In genomic region chr3:57060089-57060829, GRCh38 we compare ENCODE assay signal across 10 cellular contexts. TPM values are rescaled to one million over a fixed set of nuclear protein-coding genes. Genes with fewer than 3 reads are reported as not detected.
DNase-seq lines count a peak whose midpoint lies in the region; ATAC-seq and TF ChIP-seq lines count a peak whose summit lies in the region.
"Had no signal": no experiment of that assay in that cellular context is flagged by ENCODE, and none has a peak within 500 bp of the region (broad histone marks: within the 10 kb centered on the region; RNA-seq: fewer than 3 reads in every experiment).

A gene with protein sequence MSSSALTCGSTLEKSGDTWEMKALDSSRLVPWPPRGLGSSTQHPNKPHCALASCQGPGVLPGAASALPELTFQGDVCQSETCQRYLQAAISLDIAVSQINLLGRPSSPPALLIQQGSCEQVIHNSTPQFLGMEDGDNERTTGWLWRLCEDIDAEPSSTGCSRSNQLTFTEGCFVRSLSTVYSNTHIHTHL (plus strand): TSS chr3:57060664. CDS start chr3:57073695, 13,031 bp downstream.

- DNase-seq in COLO668 (lab: John Stamatoyannopoulos, UW; ENCODE audit: unreplicated experiment) (peak; percentile 79), KG1 (lab: John Stamatoyannopoulos, UW) (peak; percentile 52), astrocyte of the spinal cord (ENCODE audit: low read depth, low spot score) (peak; percentile 91), iPS DF 6.9 (ENCODE audit: low read depth, low spot score) (peak; percentile 83)
- DNase-seq in activated T-helper 2 cell treated with anti-CD3 and anti-CD28 coated beads, Interferon-gamma antibody, Interleukin-2, Interleukin-4, amounts not matched to agents 10 μg/mL and 5 μg/mL and 100 μg/mL, durations not matched to agents 14 hours and 24 hours and 36 hours (ENCODE audit: low spot score) = no peak

- H3K4me3 ChIP-seq in astrocyte of the spinal cord (ENCODE audit: low read depth, low read length) (no peak within 1 kb of the TSS), iPS DF 6.9 (ENCODE audit: low read length) (no peak within 1 kb of the TSS), skeletal muscle satellite cell (ENCODE audit: low read length) (no peak within 1 kb of the TSS)

- no peak within 1 kb of the TSS for H3K27ac Mint-ChIP-seq in activated T-helper 2 cell treated with anti-CD3 and anti-CD28 coated beads, Interferon-gamma antibody, Interleukin-2, Interleukin-4, amounts not matched to agents 10 μg/mL and 5 μg/mL and 100 μg/mL, durations not matched to agents 14 hours and 24 hours and 36 hours
- H3K27ac Mint-ChIP-seq: IgD-negative memory B cell had no signal

- no peak within 1 kb of the TSS for H3K4me3 Mint-ChIP-seq in activated T-helper 2 cell treated with anti-CD3 and anti-CD28 coated beads, Interferon-gamma antibody, Interleukin-2, Interleukin-4, amounts not matched to agents 10 μg/mL and 5 μg/mL and 100 μg/mL, durations not matched to agents 14 hours and 24 hours and 36 hours (ENCODE audit: low read depth)
- H3K4me3 Mint-ChIP-seq: IgD-negative memory B cell had no signal

- H3K36me3 ChIP-seq in iPS DF 6.9 (ENCODE audit: control insufficient read depth, insufficient read depth, low read length) (no peaks in the 10 kb centered on the region), skeletal muscle satellite cell (ENCODE audit: insufficient read depth, low read length) (no peaks in the 10 kb centered on the region)

- H3K36me3 Mint-ChIP-seq in activated T-helper 2 cell treated with anti-CD3 and anti-CD28 coated beads, Interferon-gamma antibody, Interleukin-2, Interleukin-4, amounts not matched to agents 10 μg/mL and 5 μg/mL and 100 μg/mL, durations not matched to agents 14 hours and 24 hours and 36 hours (ENCODE audit: low read depth) = no peaks in the 10 kb centered on the region

- H3K4me1 ChIP-seq in iPS DF 6.9 (ENCODE audit: control insufficient read depth, insufficient read depth, low read length) = peaks cover 6% of the 10 kb centered on the region; the same call in 1 of the 2 replicates
- H3K4me1 ChIP-seq in skeletal muscle satellite cell (ENCODE audit: control insufficient read depth, insufficient read depth, low read length) = peaks cover 9% of the 10 kb centered on the region

- intact Hi-C loops in activated T-helper 2 cell treated with anti-CD3 and anti-CD28 coated beads, Interferon-gamma antibody, Interleukin-2, Interleukin-4, amounts not matched to agents 10 μg/mL and 5 μg/mL and 100 μg/mL, durations not matched to agents 14 hours and 24 hours and 36 hours (cut with micrococcal nuclease) = no loop called here

- H3K4me2 ChIP-seq in skeletal muscle satellite cell (ENCODE audit: low read length) = peak within 1 kb of the TSS; percentile 49

- no peak within 1 kb of the TSS for H3K27ac ChIP-seq in iPS DF 6.9 (ENCODE audit: low read length)
- H3K27ac ChIP-seq: parathyroid adenoma had no signal

- H3K27me3 Mint-ChIP-seq in activated T-helper 2 cell treated with anti-CD3 and anti-CD28 coated beads, Interferon-gamma antibody, Interleukin-2, Interleukin-4, amounts not matched to agents 10 μg/mL and 5 μg/mL and 100 μg/mL, durations not matched to agents 14 hours and 24 hours and 36 hours (ENCODE audit: low read depth) = no peaks in the 10 kb centered on the region

- H3K9ac ChIP-seq in skeletal muscle satellite cell (ENCODE audit: low read depth, low read length) = no peak within 1 kb of the TSS
- H3K9ac ChIP-seq: parathyroid adenoma had no signal

- no CpG with 5 or more reads among the region's 11 CpGs for WGBS in iPS DF 6.9 (ENCODE audit: insufficient coverage, insufficient read length)

- ATAC-seq in HG03432 (IDR thresholded peaks at IDR 0.05; ENCODE audit: unreplicated experiment) (no peak), HG03354 (IDR thresholded peaks at IDR 0.05; ENCODE audit: poor library complexity, severe bottlenecking, unreplicated experiment) (no peak)

- peaks cover 5% of the 10 kb centered on the region for H3K4me1 Mint-ChIP-seq in activated T-helper 2 cell treated with anti-CD3 and anti-CD28 coated beads, Interferon-gamma antibody, Interleukin-2, Interleukin-4, amounts not matched to agents 10 μg/mL and 5 μg/mL and 100 μg/mL, durations not matched to agents 14 hours and 24 hours and 36 hours (ENCODE audit: low read depth)

- H3K27me3 ChIP-seq in iPS DF 6.9 (ENCODE audit: control insufficient read depth, insufficient read depth, low read length) (no peaks in the 10 kb centered on the region), skeletal muscle satellite cell (ENCODE audit: control insufficient read depth, insufficient read depth, low read length) (no peaks in the 10 kb centered on the region)

- TF ChIP-seq CTCF in astrocyte of the spinal cord (IDR thresholded peaks at IDR 0.05; ENCODE audit: low read depth, low read length) = no peak

- no peaks in the 10 kb centered on the region for H3K9me3 Mint-ChIP-seq in activated T-helper 2 cell treated with anti-CD3 and anti-CD28 coated beads, Interferon-gamma antibody, Interleukin-2, Interleukin-4, amounts not matched to agents 10 μg/mL and 5 μg/mL and 100 μg/mL, durations not matched to agents 14 hours and 24 hours and 36 hours

- H3K9me3 ChIP-seq in iPS DF 6.9 (ENCODE audit: control insufficient read depth, insufficient read depth, low read length) (no peaks in the 10 kb centered on the region), skeletal muscle satellite cell (replicated peaks; ENCODE audit: low read length) (no peaks in the 10 kb centered on the region)

- in situ Hi-C loops in astrocyte of the spinal cord (cut with HindIII; ENCODE audit: low sequenced_read_pairs) = no loop called here

RNA-seq across cellular contexts. Expression of the gene that starts here (rescaled TPM):
- total RNA-seq in skeletal muscle satellite cell (2012; rRNA removed) = under 0.01 TPM in 1 of 2 replicates, not detected in the other
- total RNA-seq in activated T-helper 2 cell treated with anti-CD3 and anti-CD28 coated beads, Interferon-gamma antibody, Interleukin-2, Interleukin-4, amounts not matched to agents 10 μg/mL and 5 μg/mL and 100 μg/mL, durations not matched to agents 14 hours and 24 hours and 36 hours = not detected in 2 replicates
